Comparison of ENCODE assay signal across 8 cellular contexts in the genomic region with DNA sequence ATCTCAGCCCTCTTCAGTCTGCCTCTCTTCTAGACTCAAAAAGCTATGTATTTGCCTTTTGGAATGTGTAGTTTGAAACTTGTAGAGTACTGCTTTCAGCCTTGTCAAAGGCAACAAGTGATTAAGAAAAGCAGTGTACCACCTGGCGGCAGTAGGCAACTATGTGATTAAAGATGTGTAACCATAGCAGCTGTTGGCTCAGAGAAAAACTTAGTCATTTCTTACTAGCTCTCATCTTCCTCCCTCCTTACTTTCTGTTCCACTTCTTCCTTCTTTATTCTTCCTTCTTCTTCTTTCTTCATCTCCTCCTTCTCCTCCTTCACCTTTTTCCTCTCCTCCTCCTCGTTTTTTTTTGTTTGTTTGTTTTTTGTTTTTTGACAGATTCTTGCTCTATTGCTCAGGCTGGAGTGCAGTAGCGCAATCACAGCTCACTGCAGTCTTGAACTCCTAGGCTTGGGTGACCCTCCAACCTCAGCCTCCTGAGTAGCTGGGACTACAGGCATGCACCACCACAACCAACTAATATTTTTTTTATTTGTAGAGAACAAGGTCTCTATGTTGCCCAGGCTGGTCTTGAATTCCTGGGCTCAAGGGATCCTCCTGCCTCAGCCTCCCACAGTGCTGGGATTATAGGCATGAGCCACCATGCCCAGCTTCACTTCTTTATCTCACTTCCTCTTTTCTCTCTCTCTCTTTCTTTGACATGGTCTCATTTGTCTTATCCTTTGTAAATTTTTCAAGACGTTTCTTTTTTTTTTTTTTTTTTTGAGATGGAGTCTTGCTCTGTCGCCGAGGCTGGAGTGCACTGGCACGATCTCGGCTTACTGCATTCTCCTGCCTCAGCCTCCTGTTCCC. TPM values are rescaled to one million over a fixed set of nuclear protein-coding genes. Genes with fewer than 3 reads are reported as not detected.
DNase-seq lines count a peak whose midpoint lies in the region; ATAC-seq and TF ChIP-seq lines count a peak whose summit lies in the region.

No MANE protein-coding gene starts in this region.

- H3K4me1 ChIP-seq in IMR-90 (ENCODE audit: control insufficient read depth, insufficient read depth, low read length): no peaks in the 10 kb centered on the region
- H3K4me1 ChIP-seq in naive thymus-derived CD4-positive, alpha-beta T cell (ENCODE audit: control insufficient read depth in 2 of 2, insufficient read depth in 2 of 2, low read length in 2 of 2): no peaks in the 10 kb centered on the region

- TF ChIP-seq RAD21 in IMR-90 (IDR thresholded peaks at IDR 0.05; ENCODE audit: low read length): no peak

- intact Hi-C loops in IMR-90 (cut with micrococcal nuclease): no loop called here
- intact Hi-C loops in naive thymus-derived CD4-positive, alpha-beta T cell (cut with micrococcal nuclease): loop anchor here in 1 of 2 donors (2.0 kb wide), 1 partner anchor 63 kb away; the partner anchor contains the start of gene LARP1B

- POLR2A ChIA-PET in IMR-90 (lab: Charles Lee; ENCODE audit: unreplicated experiment): no interaction called here
- POLR2A ChIA-PET in naive thymus-derived CD4-positive, alpha-beta T cell (lab: Charles Lee): interaction anchor here (1.1 kb wide), 1 partner anchor 32 kb away, joined by 4 read pairs; the partner anchor contains the start of genes ABHD18 and MFSD8

- H2AK9ac ChIP-seq in IMR-90 (replicated peaks; ENCODE audit: low read depth, low read length, poor library complexity): no peak overlapping the region

- H3K27me3 Mint-ChIP-seq in naive thymus-derived CD4-positive, alpha-beta T cell: no peaks in the 10 kb centered on the region

- dilution Hi-C loops in IMR-90 (cut with HindIII; ENCODE audit: low sequenced_read_pairs, unreplicated experiment): no loop called here

- H4K20me1 ChIP-seq in IMR-90 (ENCODE audit: insufficient read depth, low read length): no peaks in the 10 kb centered on the region

- H3K4ac ChIP-seq in IMR-90 (ENCODE audit: low read depth, low read length): no peak overlapping the region

- H2BK120ac ChIP-seq in IMR-90 (ENCODE audit: low read depth, low read length): no peak overlapping the region

- no peak overlapping the region for H4K91ac ChIP-seq in IMR-90 (ENCODE audit: insufficient read depth, low read depth, low read length)

- H3K9me3 ChIP-seq in IMR-90 (ENCODE audit: control insufficient read depth, insufficient read depth, low read length): peaks cover 2% of the 10 kb centered on the region; the same call in 1 of the 2 replicates
- peaks cover 0 to 4% (median 0%) of the 10 kb centered on the region in 3 experiments for H3K9me3 ChIP-seq in naive thymus-derived CD4-positive, alpha-beta T cell (ENCODE audit: control insufficient read depth in 2 of 3, low read length in 3 of 3)

- H2AFZ ChIP-seq in IMR-90 (replicated peaks; ENCODE audit: low read length, poor library complexity): no peak overlapping the region

- peaks cover 2 to 75% (median 56%) of the 10 kb centered on the region in 5 donors for H3K36me3 Mint-ChIP-seq in naive thymus-derived CD4-positive, alpha-beta T cell

- WGBS in IMR-90 (ENCODE audit: extremely low coverage in 2 of 2, insufficient read length in 1 of 2), 2 experiments: no CpG with 5 or more reads among the region's 8 CpGs

- H3K4me3 Mint-ChIP-seq in naive thymus-derived CD4-positive, alpha-beta T cell: peak overlapping the region in 1 of 10 donors; percentile 64

- no TSS peak for BruUV-seq in IMR-90 (replicated peaks; lab: Mats Ljungman, UMichigan)

- H3K9ac ChIP-seq in IMR-90 (ENCODE audit: low read depth, low read length): no peak overlapping the region

- H2BK5ac ChIP-seq in IMR-90 (ENCODE audit: low read depth, low read length, poor library complexity, severe bottlenecking): no peak overlapping the region

- H3K9me1 ChIP-seq in IMR-90 (ENCODE audit: insufficient read depth, low read length): no peaks in the 10 kb centered on the region

- TF ChIP-seq CTCF in IMR-90 (conservative IDR thresholded peaks at IDR 0.05; ENCODE audit: low read depth, low read length): 0 out of 2 replicates have a peak, but pooled peaks have one; percentile 15

- no peak overlapping the region for H2BK15ac ChIP-seq in IMR-90 (ENCODE audit: low read depth, low read length)

- H4K8ac ChIP-seq in IMR-90 (ENCODE audit: low read depth in 2 of 2, low read length in 2 of 2): no peak overlapping the region

- H3K36me3 ChIP-seq in IMR-90 (ENCODE audit: control insufficient read depth, insufficient read depth, low read length): 0 out of 2 replicates have a peak, but pooled peaks cover 1% of the 10 kb centered on the region
- peaks cover 0 to 12% (median 0%) of the 10 kb centered on the region in 3 experiments for H3K36me3 ChIP-seq in naive thymus-derived CD4-positive, alpha-beta T cell (ENCODE audit: control insufficient read depth in 2 of 3, insufficient read depth in 3 of 3, low read length in 3 of 3)

- H3K18ac ChIP-seq in IMR-90 (ENCODE audit: low read depth, low read length): no peak overlapping the region

- no peak overlapping the region for H3K27ac Mint-ChIP-seq in naive thymus-derived CD4-positive, alpha-beta T cell

- H2BK20ac ChIP-seq in IMR-90 (ENCODE audit: low read depth, low read length): no peak overlapping the region

- H3K27ac ChIP-seq in IMR-90 (ENCODE audit: insufficient read depth, low read length): no peak overlapping the region
- H3K27ac ChIP-seq in naive thymus-derived CD4-positive, alpha-beta T cell (ENCODE audit: low read depth, low read length): no peak overlapping the region

- in situ Hi-C loops in IMR-90 (cut with MboI; ENCODE audit: low sequenced_read_pairs): no loop called here

- no peak overlapping the region for H3K14ac ChIP-seq in IMR-90 (replicated peaks; ENCODE audit: low read depth, low read length)

- CTCF ChIA-PET in IMR-90 (lab: Yijun Ruan, JAX): interaction anchor here (0.7 kb wide), 2 partner anchors 28 to 226 kb away, joined by 3 to 6 read pairs; no protein-coding TSS in a partner anchor
- CTCF ChIA-PET in naive thymus-derived CD4-positive, alpha-beta T cell (lab: Charles Lee): interaction anchor here (0.7 kb wide), 1 partner anchor 23 kb away, joined by 4 read pairs; no protein-coding TSS in a partner anchor

- H2AK5ac ChIP-seq in IMR-90 (ENCODE audit: low read depth, low read length): no peak overlapping the region

- DNase-seq in NCI-H2171 treated with DMSO at 0.1 percent for 48 hours (lab: John Stamatoyannopoulos, UW) (peak; percentile 0), NCI-H2171 (lab: John Stamatoyannopoulos, UW) (no peak), IMR-90 (peak; percentile 63), NCI-H446 treated with DMSO at 0.1 percent for 48 hours (lab: John Stamatoyannopoulos, UW) (no peak), hepatic stellate cell (ENCODE audit: low spot score) (no peak)
- DNase-seq in activated naive CD4-positive, alpha-beta T cell treated with anti-CD3 and anti-CD28 coated beads, Interleukin-2, amount 50 U/mL, for 16 hours: peak; percentile 20
- no peak for DNase-seq in naive thymus-derived CD4-positive, alpha-beta T cell

- H3K79me1 ChIP-seq in IMR-90 (ENCODE audit: low read depth in 1 of 2, low read length in 2 of 2): peaks cover 0 to 5% of the 10 kb centered on the region in 2 experiments; a peak in 1 of 4 replicates

- peaks cover 12 to 41% (median 29%) of the 10 kb centered on the region in 7 donors for H3K4me1 Mint-ChIP-seq in naive thymus-derived CD4-positive, alpha-beta T cell

- H4K5ac ChIP-seq in IMR-90 (ENCODE audit: low read depth, low read length): no peak overlapping the region

- no peak overlapping the region for H3K23ac ChIP-seq in IMR-90 (ENCODE audit: low read depth, low read length)

- TF ChIP-seq POLR2A in IMR-90 (IDR thresholded peaks at IDR 0.05; ENCODE audit: low read depth, low read length): no peak

- no peaks in the 10 kb centered on the region for H3K27me3 ChIP-seq in IMR-90 (ENCODE audit: control insufficient read depth, insufficient read depth, low read length)
- H3K27me3 ChIP-seq in naive thymus-derived CD4-positive, alpha-beta T cell (ENCODE audit: control insufficient read depth in 2 of 2, insufficient read depth in 2 of 2, low read length in 2 of 2): no peaks in the 10 kb centered on the region

- ATAC-seq in GM21786 (IDR thresholded peaks at IDR 0.05; ENCODE audit: unreplicated experiment): peak; percentile 99
- peak; percentile 86 for ATAC-seq in IMR-90 (ENCODE audit: low read depth)
- peak; percentile 72 for ATAC-seq in naive thymus-derived CD4-positive, alpha-beta T cell

- H3K4me3 ChIP-seq in IMR-90 (ENCODE audit: insufficient read depth, low read depth, low read length): no peak overlapping the region
- H3K4me3 ChIP-seq in naive thymus-derived CD4-positive, alpha-beta T cell (ENCODE audit: low read length): no peak overlapping the region

- H3K4me2 ChIP-seq in IMR-90 (ENCODE audit: low read depth, low read length): no peak overlapping the region

- H3K9me3 Mint-ChIP-seq in naive thymus-derived CD4-positive, alpha-beta T cell: peaks cover 0 to 15% (median 5%) of the 10 kb centered on the region in 11 donors

- H3K56ac ChIP-seq in IMR-90 (ENCODE audit: extremely low read depth, insufficient read depth, low read length): no peak overlapping the region

TF ChIP-seq in IMR-90, 13 proteins besides CTCF, POLR2A, EP300 and RAD21 (continues in another document):
- TF ChIP-seq, protein P1, sequence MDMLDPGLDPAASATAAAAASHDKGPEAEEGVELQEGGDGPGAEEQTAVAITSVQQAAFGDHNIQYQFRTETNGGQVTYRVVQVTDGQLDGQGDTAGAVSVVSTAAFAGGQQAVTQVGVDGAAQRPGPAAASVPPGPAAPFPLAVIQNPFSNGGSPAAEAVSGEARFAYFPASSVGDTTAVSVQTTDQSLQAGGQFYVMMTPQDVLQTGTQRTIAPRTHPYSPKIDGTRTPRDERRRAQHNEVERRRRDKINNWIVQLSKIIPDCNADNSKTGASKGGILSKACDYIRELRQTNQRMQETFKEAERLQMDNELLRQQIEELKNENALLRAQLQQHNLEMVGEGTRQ (IDR thresholded peaks at IDR 0.05; ENCODE audit: low read depth, low read length): no peak

RNA-seq across cellular contexts. Expression of gene ABHD18, which starts 32.6 kb away (rescaled TPM):
- 4.3 and 4.7 TPM in 2 replicates for total RNA-seq in IMR-90 (2012; rRNA removed)
- polyA plus RNA-seq in IMR-90 (2012; rRNA removed): 1.2 and 2.4 TPM in 2 replicates
- 0.22 and 0.30 TPM in 2 replicates for polyA plus RNA-seq in IMR-90 (2012; cell fraction: cytosol; rRNA removed)
- 0.90 and 7.6 TPM in 2 replicates for polyA plus RNA-seq in IMR-90 (2012; cell fraction: nucleus; rRNA removed; ENCODE audit: low replicate concordance)
- 10 to 100 TPM; 22.4 to 26.6 (median 25.1) TPM for total RNA-seq in naive thymus-derived CD4-positive, alpha-beta T cell
- 10 to 100 TPM in 1 of 2 donors, 1 to 10 TPM in 1; 9.8 to 12.4 TPM for polyA plus RNA-seq in naive thymus-derived CD4-positive, alpha-beta T cell

RNA-seq across cellular contexts. Expression of gene MFSD8, which starts 32.8 kb away (rescaled TPM):
- total RNA-seq in IMR-90 (2012; rRNA removed): 31.4 and 36.7 TPM in 2 replicates
- polyA plus RNA-seq in IMR-90 (2012; rRNA removed): 6.5 and 8.8 TPM in 2 replicates
- polyA plus RNA-seq in IMR-90 (2012; cell fraction: cytosol; rRNA removed): 1.4 and 2.1 TPM in 2 replicates
- 4.5 and 48.5 TPM in 2 replicates for polyA plus RNA-seq in IMR-90 (2012; cell fraction: nucleus; rRNA removed; ENCODE audit: low replicate concordance)
- 10 to 100 TPM; 20.3 to 54.5 (median 23.0) TPM for total RNA-seq in naive thymus-derived CD4-positive, alpha-beta T cell
- polyA plus RNA-seq in naive thymus-derived CD4-positive, alpha-beta T cell: 1 to 10 TPM; 6.8 to 7.9 TPM

Comparison
In these comparisons a context has a peak if more than half of its experiments do, and no peak if none do; other contexts are left out.
1. DNase-seq: peak in NCI-H2171 treated with DMSO at 0.1 percent for 48 hours (single experiment), IMR-90 (single experiment) and activated naive CD4-positive, alpha-beta T cell treated with anti-CD3 and anti-CD28 coated beads, Interleukin-2, amount 50 U/mL, for 16 hours (single experiment); none in NCI-H2171 (single experiment), naive thymus-derived CD4-positive, alpha-beta T cell (0 of 9), NCI-H446 treated with DMSO at 0.1 percent for 48 hours (single experiment) and hepatic stellate cell (single experiment).
2. Peak in every context shown above with its lines, with median percentiles within 50 percentile points of each other: ATAC-seq.